ENCODE assay signal across 8 cellular contexts in the genomic region with DNA sequence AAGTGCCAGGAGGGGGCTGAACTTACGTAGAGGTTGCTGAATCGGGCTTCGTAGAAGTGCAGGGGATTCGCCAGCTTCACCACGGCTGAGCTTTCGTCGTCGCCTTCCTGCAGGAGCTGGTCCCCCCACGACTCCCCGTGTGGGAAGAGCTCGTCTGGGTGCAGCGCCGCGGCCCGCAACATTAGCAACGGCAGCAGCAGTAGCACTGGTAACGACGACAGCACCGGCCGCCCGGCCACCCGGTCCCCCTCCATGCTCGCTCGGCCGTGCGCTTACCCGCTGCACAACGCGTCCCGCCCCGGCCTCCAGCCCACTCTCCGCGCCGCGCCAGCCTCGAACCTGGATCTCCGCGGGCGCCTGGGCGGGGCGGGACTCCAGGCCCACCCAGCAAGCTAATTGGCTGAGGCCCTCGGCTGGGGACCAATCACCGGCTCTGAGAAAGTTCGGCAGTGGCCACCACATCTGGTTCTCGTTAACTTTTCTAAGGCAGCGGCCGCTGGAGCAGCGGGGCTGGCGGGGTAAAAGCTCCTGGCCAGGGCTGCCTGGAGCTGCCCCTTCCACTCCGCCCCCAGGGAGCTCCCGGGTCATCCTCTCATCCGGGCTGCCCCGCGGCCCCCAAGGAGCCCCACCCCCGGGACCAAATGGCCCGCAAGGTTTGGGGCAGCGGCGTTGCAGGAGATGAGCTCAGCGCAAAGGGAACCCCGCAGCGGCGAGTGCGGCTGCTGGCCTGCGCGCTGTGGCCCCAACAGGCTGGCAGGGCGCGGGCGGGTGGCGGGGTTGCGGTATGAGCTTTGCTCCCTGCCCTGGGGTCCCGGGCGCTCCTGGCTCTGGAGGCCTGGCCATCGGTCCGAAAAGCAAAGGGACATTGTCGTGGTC. TPM values are rescaled to one million over a fixed set of nuclear protein-coding genes. Genes with fewer than 3 reads are reported as not detected.
DNase-seq lines count a peak whose midpoint lies in the region; ATAC-seq, FAIRE-seq and TF ChIP-seq lines count a peak whose summit lies in the region.

A gene with protein sequence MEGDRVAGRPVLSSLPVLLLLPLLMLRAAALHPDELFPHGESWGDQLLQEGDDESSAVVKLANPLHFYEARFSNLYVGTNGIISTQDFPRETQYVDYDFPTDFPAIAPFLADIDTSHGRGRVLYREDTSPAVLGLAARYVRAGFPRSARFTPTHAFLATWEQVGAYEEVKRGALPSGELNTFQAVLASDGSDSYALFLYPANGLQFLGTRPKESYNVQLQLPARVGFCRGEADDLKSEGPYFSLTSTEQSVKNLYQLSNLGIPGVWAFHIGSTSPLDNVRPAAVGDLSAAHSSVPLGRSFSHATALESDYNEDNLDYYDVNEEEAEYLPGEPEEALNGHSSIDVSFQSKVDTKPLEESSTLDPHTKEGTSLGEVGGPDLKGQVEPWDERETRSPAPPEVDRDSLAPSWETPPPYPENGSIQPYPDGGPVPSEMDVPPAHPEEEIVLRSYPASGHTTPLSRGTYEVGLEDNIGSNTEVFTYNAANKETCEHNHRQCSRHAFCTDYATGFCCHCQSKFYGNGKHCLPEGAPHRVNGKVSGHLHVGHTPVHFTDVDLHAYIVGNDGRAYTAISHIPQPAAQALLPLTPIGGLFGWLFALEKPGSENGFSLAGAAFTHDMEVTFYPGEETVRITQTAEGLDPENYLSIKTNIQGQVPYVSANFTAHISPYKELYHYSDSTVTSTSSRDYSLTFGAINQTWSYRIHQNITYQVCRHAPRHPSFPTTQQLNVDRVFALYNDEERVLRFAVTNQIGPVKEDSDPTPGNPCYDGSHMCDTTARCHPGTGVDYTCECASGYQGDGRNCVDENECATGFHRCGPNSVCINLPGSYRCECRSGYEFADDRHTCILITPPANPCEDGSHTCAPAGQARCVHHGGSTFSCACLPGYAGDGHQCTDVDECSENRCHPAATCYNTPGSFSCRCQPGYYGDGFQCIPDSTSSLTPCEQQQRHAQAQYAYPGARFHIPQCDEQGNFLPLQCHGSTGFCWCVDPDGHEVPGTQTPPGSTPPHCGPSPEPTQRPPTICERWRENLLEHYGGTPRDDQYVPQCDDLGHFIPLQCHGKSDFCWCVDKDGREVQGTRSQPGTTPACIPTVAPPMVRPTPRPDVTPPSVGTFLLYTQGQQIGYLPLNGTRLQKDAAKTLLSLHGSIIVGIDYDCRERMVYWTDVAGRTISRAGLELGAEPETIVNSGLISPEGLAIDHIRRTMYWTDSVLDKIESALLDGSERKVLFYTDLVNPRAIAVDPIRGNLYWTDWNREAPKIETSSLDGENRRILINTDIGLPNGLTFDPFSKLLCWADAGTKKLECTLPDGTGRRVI (N-terminal part only) (minus strand): TSS at position 319 of the 876 bp plus-strand sequence. CDS start 65 bp downstream, at position 254.

- no peak for FAIRE-seq in D721Med (lab: Jason Lieb, UNC)

- DNase-seq in D721Med (ENCODE audit: insufficient read length, low spot score) (peak; percentile 27), KG1 (lab: John Stamatoyannopoulos, UW) (peak; percentile 7), fibroblast of gingiva (ENCODE audit: low read depth) (peak; percentile 98), mucosa of gallbladder (ENCODE audit: low spot score) (peak; percentile 75), NCI-H510A treated with DMSO at 0.1 percent for 48 hours (lab: John Stamatoyannopoulos, UW) (no peak), NCI-H446 (lab: John Stamatoyannopoulos, UW) (no peak)
- DNase-seq in activated T-cell treated with anti-CD3 and anti-CD28 coated beads, Interleukin-2, amount 50 U/mL, for 1 hour, result peak; percentile 45
- DNase-seq in stimulated activated naive CD8-positive, alpha-beta T cell treated with anti-CD3 and anti-CD28 coated beads, Interleukin-15, Interleukin-2, amounts not matched to agents 100 U/mL and 50 U/mL, for 24 hours, result peak; percentile 63

- ATAC-seq in stimulated activated naive CD8-positive, alpha-beta T cell treated with anti-CD3 and anti-CD28 coated beads, Interleukin-15, Interleukin-2, amounts not matched to agents 100 U/mL and 50 U/mL, for 24 hours, result peak; percentile 76

- TF ChIP-seq CTCF in D721Med (IDR thresholded peaks at IDR 0.05; ENCODE audit: insufficient read depth, missing control alignments), result no peak

RNA-seq across cellular contexts. Expression of the gene that starts here (rescaled TPM):
- 14.6 TPM for total RNA-seq in mucosa of gallbladder

Comparison
In these comparisons a context has a peak if more than half of its experiments do, and no peak if none do; other contexts are left out.
1. DNase-seq: peak in D721Med (single experiment), KG1 (single experiment), activated T-cell treated with anti-CD3 and anti-CD28 coated beads, Interleukin-2, amount 50 U/mL, for 1 hour (single experiment), fibroblast of gingiva (single experiment), mucosa of gallbladder (single experiment) and stimulated activated naive CD8-positive, alpha-beta T cell treated with anti-CD3 and anti-CD28 coated beads, Interleukin-15, Interleukin-2, amounts not matched to agents 100 U/mL and 50 U/mL, for 24 hours (single experiment); none in NCI-H510A treated with DMSO at 0.1 percent for 48 hours (single experiment) and NCI-H446 (0 of 2).